17 cellular contexts compared by ENCODE assay signal in the genomic region with DNA sequence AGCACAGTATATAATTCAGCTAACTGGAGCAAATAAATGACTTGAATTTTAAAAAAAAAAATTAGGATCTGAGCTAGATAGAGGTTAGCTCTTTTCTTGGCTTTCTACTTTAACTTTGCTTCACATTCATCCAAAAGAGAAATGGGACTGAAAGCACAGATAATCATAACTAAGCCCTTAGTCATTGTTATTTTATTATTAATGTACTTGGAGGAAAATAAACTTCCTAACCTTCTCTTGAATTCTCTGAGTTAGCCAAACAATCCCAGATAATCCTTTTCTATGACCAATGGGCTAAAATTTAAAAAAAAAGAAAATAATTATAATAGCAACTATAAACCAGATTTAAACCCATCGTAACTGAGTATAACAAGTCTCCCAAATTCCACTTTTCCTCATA.
"Had no signal": no experiment of that assay in that cellular context is flagged by ENCODE, and none has a peak within 500 bp of the region (broad histone marks: within the 10 kb centered on the region; RNA-seq: fewer than 3 reads in every experiment).

No MANE protein-coding gene starts in this region.

- DNase-seq: activated CD4-positive, alpha-beta T cell treated with anti-CD3 and anti-CD28 coated beads for 1 hour; activated CD4-positive, alpha-beta T cell treated with anti-CD3 and anti-CD28 coated beads, Interleukin-2, amount 50 U/mL, for 48 hours; activated CD8-positive, alpha-beta memory T cell treated with anti-CD3 and anti-CD28 coated beads, Interleukin-2, amount 50 U/mL, for 4 hours; activated naive CD8-positive, alpha-beta T cell treated with anti-CD3 and anti-CD28 coated beads, Interleukin-2, amount 10 ng/mL, durations not matched to agents 7 days and 5 days; activated T-cell treated with anti-CD3 and anti-CD28 coated beads, Interleukin-2, amount 50 U/mL, for 72 hours; colonic mucosa; effector CD4-positive, alpha-beta T cell; hippocampal formation; lower lobe of right lung; naive thymus-derived CD4-positive, alpha-beta T cell; posterior cingulate gyrus; spleen; stimulated activated CD4-positive, alpha-beta T cell treated with anti-CD3 and anti-CD28 coated beads, Interleukin-1b, Interleukin-23, amount 100 ng/mL, for 48 hours; stimulated activated naive B cell treated with anti-CD40 and anti-IgM and Interleukin-4, amounts not matched to agents 10 μg/mL and 1 μg/mL and 100 μg/mL, for 72 hours had no signal

- H3K27me3 Mint-ChIP-seq: activated naive CD8-positive, alpha-beta T cell treated with anti-CD3 and anti-CD28 coated beads, Interleukin-2, amount 10 ng/mL, durations not matched to agents 7 days and 5 days; stimulated activated naive B cell treated with anti-CD40 and anti-IgM and Interleukin-4, amounts not matched to agents 10 μg/mL and 1 μg/mL and 100 μg/mL, for 72 hours had no signal

- H3K27me3 ChIP-seq: ascending aorta, cardiac muscle cell, colonic mucosa, neutrophil, spleen had no signal

- H3K36me3 ChIP-seq: ascending aorta, cardiac muscle cell, colonic mucosa, lower lobe of right lung, neutrophil, spleen had no signal

- H3K4me3 ChIP-seq: ascending aorta, cardiac muscle cell, colonic mucosa, lower lobe of right lung, spleen had no signal

- H3K27ac Mint-ChIP-seq: activated naive CD8-positive, alpha-beta T cell treated with anti-CD3 and anti-CD28 coated beads, Interleukin-2, amount 10 ng/mL, durations not matched to agents 7 days and 5 days; activated T-cell treated with anti-CD3 and anti-CD28 coated beads, Interleukin-2, amount 50 U/mL, for 72 hours; stimulated activated naive B cell treated with anti-CD40 and anti-IgM and Interleukin-4, amounts not matched to agents 10 μg/mL and 1 μg/mL and 100 μg/mL, for 72 hours had no signal

- H3K9me3 ChIP-seq: ascending aorta, colonic mucosa, lower lobe of right lung, neutrophil had no signal

- H3K4me1 ChIP-seq: ascending aorta, colonic mucosa, lower lobe of right lung, spleen had no signal

- H3K4me3 Mint-ChIP-seq: activated naive CD8-positive, alpha-beta T cell treated with anti-CD3 and anti-CD28 coated beads, Interleukin-2, amount 10 ng/mL, durations not matched to agents 7 days and 5 days; activated T-cell treated with anti-CD3 and anti-CD28 coated beads, Interleukin-2, amount 50 U/mL, for 72 hours; naive thymus-derived CD4-positive, alpha-beta T cell; stimulated activated naive B cell treated with anti-CD40 and anti-IgM and Interleukin-4, amounts not matched to agents 10 μg/mL and 1 μg/mL and 100 μg/mL, for 72 hours had no signal

- ATAC-seq: activated T-cell treated with anti-CD3 and anti-CD28 coated beads, Interleukin-2, amount 50 U/mL, for 72 hours; naive thymus-derived CD4-positive, alpha-beta T cell; stimulated activated naive B cell treated with anti-CD40 and anti-IgM and Interleukin-4, amounts not matched to agents 10 μg/mL and 1 μg/mL and 100 μg/mL, for 72 hours had no signal

- H3K36me3 Mint-ChIP-seq: naive thymus-derived CD4-positive, alpha-beta T cell; stimulated activated naive B cell treated with anti-CD40 and anti-IgM and Interleukin-4, amounts not matched to agents 10 μg/mL and 1 μg/mL and 100 μg/mL, for 72 hours had no signal

- H3K27ac ChIP-seq: ascending aorta, cardiac muscle cell, colonic mucosa, lower lobe of right lung, neutrophil, spleen had no signal
